Comparison of ENCODE assay signal across 10 cellular contexts in genomic region chr4:153555730-153556440, GRCh38.
DNase-seq lines count a peak whose midpoint lies in the region; ATAC-seq, FAIRE-seq and TF ChIP-seq lines count a peak whose summit lies in the region.
"Had no signal": no experiment of that assay in that cellular context is flagged by ENCODE, and none has a peak within 500 bp of the region (broad histone marks: within the 10 kb centered on the region; RNA-seq: fewer than 3 reads in every experiment).

No MANE protein-coding gene starts in this region.

- peaks cover 25 to 48% of the 10 kb centered on the region in 2 donors for H3K36me3 Mint-ChIP-seq in stimulated activated naive B cell treated with anti-CD40 and anti-IgM and Interleukin-4, amounts not matched to agents 10 μg/mL and 1 μg/mL and 100 μg/mL, for 72 hours

- H3K4me1 ChIP-seq in HepG2 (ENCODE audit: insufficient read depth, low read length) (peaks cover 26% of the 10 kb centered on the region), tibial artery (peaks cover 0 to 71% (median 32%) of the 10 kb centered on the region in 4 donors)

- no peak overlapping the region for H3K9ac ChIP-seq in HepG2 (ENCODE audit: insufficient read depth, low read depth, low read length)

- no peak overlapping the region for H3K4me2 ChIP-seq in HepG2 (ENCODE audit: low read depth, low read length)

- H3K27me3 Mint-ChIP-seq in stimulated activated naive B cell treated with anti-CD40 and anti-IgM and Interleukin-4, amounts not matched to agents 10 μg/mL and 1 μg/mL and 100 μg/mL, for 72 hours, result no peaks in the 10 kb centered on the region

- in situ Hi-C loops in HepG2 (cut with HindIII; ENCODE audit: extremely low pct_ligation_motif_present, low pct_unique_long_range_greater_than_20kb), result no loop called here

- POLR2A ChIA-PET in HepG2 (lab: Yijun Ruan, JAX), result no interaction called here

- DNase-seq in DMS 273 (lab: John Stamatoyannopoulos, UW; ENCODE audit: unreplicated experiment) (peak; percentile 35), DMS 273 treated with DMSO at 0.1 percent for 48 hours (lab: John Stamatoyannopoulos, UW) (no peak), choroid plexus epithelial cell (ENCODE audit: low read depth) (peak; percentile 96), HepG2 (ENCODE audit: low spot score) (peak; percentile 48), tibial artery (peak; percentile 81 to 91)
- DNase-seq in stimulated activated naive B cell treated with anti-CD40 and anti-IgM and Interleukin-4, amounts not matched to agents 10 μg/mL and 1 μg/mL and 100 μg/mL, for 72 hours, result no peak

- intact Hi-C loops in HepG2 (cut with micrococcal nuclease; ENCODE audit: unreplicated experiment), result loop anchor here (5.0 kb wide), 1 partner anchor 89 kb away; the partner anchor contains the start of gene TMEM131L
- intact Hi-C loops in tibial artery (cut with DNase I; ENCODE audit: low total_unique reads), result no loop called here

- no peak overlapping the region for H3K4me3 Mint-ChIP-seq in stimulated activated naive B cell treated with anti-CD40 and anti-IgM and Interleukin-4, amounts not matched to agents 10 μg/mL and 1 μg/mL and 100 μg/mL, for 72 hours

- H3K27ac ChIP-seq in HepG2 (ENCODE audit: extremely low read length, insufficient read depth, low read length) (no peak overlapping the region), tibial artery (peak overlapping the region; percentile 59 to 78)

- TF ChIP-seq CTCF in choroid plexus epithelial cell (conservative IDR thresholded peaks at IDR 0.05; ENCODE audit: low read depth, low read length) (peak; percentile 14), HepG2 (CRISPR knock-in tag; IDR thresholded peaks at IDR 0.05) (no peak), tibial artery (IDR thresholded peaks at IDR 0.05) (no peak)

- no peak for TF ChIP-seq POLR2A in HepG2 (IDR thresholded peaks at IDR 0.05; ENCODE audit: insufficient read depth in 1 of 2, low read depth in 2 of 2, low read length in 2 of 2)

- TF ChIP-seq EP300 in HepG2 (IDR thresholded peaks at IDR 0.05; ENCODE audit: low read depth in 2 of 2, low read length in 2 of 2) (no peak), HepG2 (CRISPR knock-in tag; IDR thresholded peaks at IDR 0.05; ENCODE audit: borderline replicate concordance) (no peak)

- no TSS peak for BruUV-seq in HepG2 (replicated peaks; lab: Mats Ljungman, UMichigan)

- no peak for TF ChIP-seq RAD21 in HepG2 (CRISPR knock-in tag; IDR thresholded peaks at IDR 0.05)

- ATAC-seq in HepG2, result peak; percentile 54; the same call in 2 of the 3 replicates
- ATAC-seq in stimulated activated naive B cell treated with anti-CD40 and anti-IgM and Interleukin-4, amounts not matched to agents 10 μg/mL and 1 μg/mL and 100 μg/mL, for 72 hours (replicated peaks), result no peak
- no peak for ATAC-seq in GM21526 (IDR thresholded peaks at IDR 0.05; ENCODE audit: low FRiP score, unreplicated experiment)
- no peak for ATAC-seq in HG03139 (IDR thresholded peaks at IDR 0.05; ENCODE audit: unreplicated experiment)

- H3K9me3 Mint-ChIP-seq in stimulated activated naive B cell treated with anti-CD40 and anti-IgM and Interleukin-4, amounts not matched to agents 10 μg/mL and 1 μg/mL and 100 μg/mL, for 72 hours, result peaks cover 4% of the 10 kb centered on the region in 2 donors

- peaks cover 21 to 29% of the 10 kb centered on the region in 2 donors for H3K4me1 Mint-ChIP-seq in stimulated activated naive B cell treated with anti-CD40 and anti-IgM and Interleukin-4, amounts not matched to agents 10 μg/mL and 1 μg/mL and 100 μg/mL, for 72 hours

- no peaks in the 10 kb centered on the region for H3K27me3 ChIP-seq in HepG2 (ENCODE audit: control insufficient read depth in 1 of 2, insufficient read depth in 2 of 2, low read length in 2 of 2)
- no peaks in the 10 kb centered on the region for H3K27me3 ChIP-seq in tibial artery

- WGBS in HepG2 (ENCODE audit: low lambda C conversion rate), result 66% methylated on average over 5 of the region's 5 CpGs

- H3K27ac Mint-ChIP-seq in stimulated activated naive B cell treated with anti-CD40 and anti-IgM and Interleukin-4, amounts not matched to agents 10 μg/mL and 1 μg/mL and 100 μg/mL, for 72 hours, result no peak overlapping the region

- FAIRE-seq in HepG2 (lab: Jason Lieb, UNC), result peak; percentile 26
- FAIRE-seq: A204.1, GM12892 had no signal

- CTCF ChIA-PET in HepG2 (lab: Yijun Ruan, JAX; ENCODE audit: low intra/inter-chr PET ratio, low total read pairs), result no interaction called here

- no peaks in the 10 kb centered on the region for H4K20me1 ChIP-seq in HepG2 (ENCODE audit: insufficient read depth, low read length)

- H3K4me3 ChIP-seq in choroid plexus epithelial cell (ENCODE audit: low read depth, low read length) (no peak overlapping the region), HepG2 (replicated peaks in 1 of 3; ENCODE audit: insufficient read depth in 1 of 3, low read depth in 2 of 3, low read length in 3 of 3) (no peak overlapping the region), tibial artery (no peak overlapping the region)

- no peaks in the 10 kb centered on the region for H3K79me2 ChIP-seq in HepG2 (ENCODE audit: insufficient read depth, low read length)

- H2AFZ ChIP-seq in HepG2 (ENCODE audit: low read length), result no peak overlapping the region

- peaks cover 0 to 1% of the 10 kb centered on the region in 2 experiments; a peak in 1 of 5 replicates for H3K36me3 ChIP-seq in HepG2 (replicated peaks in 1 of 2; ENCODE audit: control insufficient read depth in 1 of 2, insufficient read depth in 2 of 2, low read length in 2 of 2)
- peaks cover 0 to 12% (median 6%) of the 10 kb centered on the region in 3 donors for H3K36me3 ChIP-seq in tibial artery

- H3K9me3 ChIP-seq in HepG2 (ENCODE audit: low read length) (0 out of 2 replicates have a peak, but pooled peaks cover 1% of the 10 kb centered on the region), tibial artery (no peaks in the 10 kb centered on the region)

TF ChIP-seq in HepG2, 621 proteins besides CTCF, POLR2A, EP300 and RAD21:
- TF ChIP-seq ZBTB7B (CRISPR knock-in tag; IDR thresholded peaks at IDR 0.05) (no peak), MBD4 (IDR thresholded peaks at IDR 0.05; ENCODE audit: borderline replicate concordance, low read length) (no peak), TBX3 (IDR thresholded peaks at IDR 0.05; ENCODE audit: borderline replicate concordance) (no peak), ZBTB33 (CRISPR knock-in tag; IDR thresholded peaks at IDR 0.05) (peak; percentile 97), ZBTB38 (CRISPR knock-in tag; IDR thresholded peaks at IDR 0.05) (0 out of 2 replicates have a peak, but pooled peaks have one; percentile 35), ZNF253 (CRISPR knock-in tag; IDR thresholded peaks at IDR 0.05; ENCODE audit: borderline replicate concordance) (no peak)

Comparison
In these comparisons a context has a peak if more than half of its experiments do, and no peak if none do; other contexts are left out.
1. DNase-seq: peak in DMS 273 (single experiment), choroid plexus epithelial cell (single experiment), HepG2 (single experiment) and tibial artery (2 of 2); none in DMS 273 treated with DMSO at 0.1 percent for 48 hours (single experiment) and stimulated activated naive B cell treated with anti-CD40 and anti-IgM and Interleukin-4, amounts not matched to agents 10 μg/mL and 1 μg/mL and 100 μg/mL, for 72 hours (single experiment).